In genomic region chr16:57185446-57185944, GRCh38 we compare ENCODE assay signal across 8 cellular contexts.
DNase-seq lines count a peak whose midpoint lies in the region; ATAC-seq and TF ChIP-seq lines count a peak whose summit lies in the region.

No MANE protein-coding gene starts in this region.

- no peak for TF ChIP-seq CTCF in GM12864 (IDR thresholded peaks at IDR 0.05; ENCODE audit: low read depth, low read length, missing control alignments)

- DNase-seq in AG08395 (ENCODE audit: low spot score) = peak; percentile 44
- DNase-seq in GM12864 (ENCODE audit: low read depth) = no peak
- peak; percentile 8 for DNase-seq in NT2/D1 (ENCODE audit: low read depth, low spot score)
- DNase-seq in caudate nucleus (lab: John Stamatoyannopoulos, UW) = peak in 32 of 61 donors; percentile 13 to 84 (median 64)
- DNase-seq in islet precursor cell = peak; percentile 54
- DNase-seq in stimulated activated CD8-positive, alpha-beta memory T cell treated with anti-CD3 and anti-CD28 coated beads, Interleukin-15, amount 100 ng/mL, for 1 hour (ENCODE audit: low read depth) = peak; percentile 11
- DNase-seq in NCI-H1048 (lab: John Stamatoyannopoulos, UW) = no peak

- peaks cover 3% of the 10 kb centered on the region for H3K36me3 ChIP-seq in NT2/D1 (ENCODE audit: insufficient read depth, insufficient read length, low read length)

- peak overlapping the region; percentile 99 for H3K9ac ChIP-seq in NT2/D1 (ENCODE audit: insufficient read length, low read depth)

- no peaks in the 10 kb centered on the region for H3K27me3 ChIP-seq in NT2/D1 (ENCODE audit: insufficient read depth, insufficient read length)

- H3K4me3 ChIP-seq in GM12864 (ENCODE audit: low read depth, low read length) (peak overlapping the region; percentile 83), NT2/D1 (ENCODE audit: insufficient read length, low read depth) (peak overlapping the region; percentile 94)

- H3K4me1 ChIP-seq in NT2/D1 (ENCODE audit: insufficient read depth, insufficient read length) = no peaks in the 10 kb centered on the region

- H3K9me3 ChIP-seq in NT2/D1 (ENCODE audit: insufficient read depth, low read length) = no peaks in the 10 kb centered on the region

- H3K27ac ChIP-seq in caudate nucleus (ENCODE audit: low read depth, low read length) = peak overlapping the region; percentile 89

- ATAC-seq in HG02642 (IDR thresholded peaks at IDR 0.05; ENCODE audit: poor library complexity, unreplicated experiment) = peak; percentile 46

Comparison
In these comparisons a context has a peak if more than half of its experiments do, and no peak if none do; other contexts are left out.
1. DNase-seq: peak in AG08395 (single experiment), NT2/D1 (single experiment), caudate nucleus (32 of 61), islet precursor cell (single experiment) and stimulated activated CD8-positive, alpha-beta memory T cell treated with anti-CD3 and anti-CD28 coated beads, Interleukin-15, amount 100 ng/mL, for 1 hour (single experiment); none in GM12864 (single experiment) and NCI-H1048 (single experiment).